Comparison of ENCODE assay signal across 17 cellular contexts in genomic region chr3:108416111-108416869, GRCh38.
DNase-seq lines count a peak whose midpoint lies in the region; ATAC-seq lines count a peak whose summit lies in the region.
"Had no signal": no experiment of that assay in that cellular context is flagged by ENCODE, and none has a peak within 500 bp of the region (broad histone marks: within the 10 kb centered on the region; RNA-seq: fewer than 3 reads in every experiment).

No MANE protein-coding gene starts in this region.

- H3K4me1 ChIP-seq in SJCRH30 = no peaks in the 10 kb centered on the region

- peak overlapping the region; percentile 89 for H3K27ac Mint-ChIP-seq in activated naive CD4-positive, alpha-beta T cell treated with anti-CD3 and anti-CD28 coated beads, Interleukin-2, amount 50 U/mL, for 24 hours
- H3K27ac Mint-ChIP-seq in activated naive CD4-positive, alpha-beta T cell treated with anti-CD3 and anti-CD28 coated beads, Interleukin-2, amount 10 ng/mL, durations not matched to agents 7 days and 5 days = no peak overlapping the region
- H3K27ac Mint-ChIP-seq in central memory CD8-positive, alpha-beta T cell (ENCODE audit: low read depth) = peak overlapping the region; percentile 52
- no peak overlapping the region for H3K27ac Mint-ChIP-seq in stimulated activated naive B cell treated with anti-CD40 and anti-IgM and Interleukin-4, amounts not matched to agents 10 μg/mL and 1 μg/mL and 100 μg/mL, for 72 hours
- H3K27ac Mint-ChIP-seq: B cell; CD4-positive, alpha-beta T cell had no signal

- no peak overlapping the region for H3K4me3 Mint-ChIP-seq in activated naive CD4-positive, alpha-beta T cell treated with anti-CD3 and anti-CD28 coated beads, Interleukin-2, amount 50 U/mL, for 24 hours
- no peak overlapping the region for H3K4me3 Mint-ChIP-seq in activated naive CD4-positive, alpha-beta T cell treated with anti-CD3 and anti-CD28 coated beads, Interleukin-2, amount 10 ng/mL, durations not matched to agents 7 days and 5 days
- H3K4me3 Mint-ChIP-seq in central memory CD8-positive, alpha-beta T cell = no peak overlapping the region
- H3K4me3 Mint-ChIP-seq in stimulated activated naive B cell treated with anti-CD40 and anti-IgM and Interleukin-4, amounts not matched to agents 10 μg/mL and 1 μg/mL and 100 μg/mL, for 72 hours = no peak overlapping the region
- H3K4me3 Mint-ChIP-seq: B cell; CD4-positive, alpha-beta T cell had no signal

- peaks cover 13% of the 10 kb centered on the region for H3K4me1 Mint-ChIP-seq in activated naive CD4-positive, alpha-beta T cell treated with anti-CD3 and anti-CD28 coated beads, Interleukin-2, amount 50 U/mL, for 24 hours
- no peaks in the 10 kb centered on the region for H3K4me1 Mint-ChIP-seq in activated naive CD4-positive, alpha-beta T cell treated with anti-CD3 and anti-CD28 coated beads, Interleukin-2, amount 10 ng/mL, durations not matched to agents 7 days and 5 days
- H3K4me1 Mint-ChIP-seq in central memory CD8-positive, alpha-beta T cell = no peaks in the 10 kb centered on the region
- peaks cover 4% of the 10 kb centered on the region in 2 donors for H3K4me1 Mint-ChIP-seq in stimulated activated naive B cell treated with anti-CD40 and anti-IgM and Interleukin-4, amounts not matched to agents 10 μg/mL and 1 μg/mL and 100 μg/mL, for 72 hours
- H3K4me1 Mint-ChIP-seq: B cell had no signal

- DNase-seq in activated naive CD4-positive, alpha-beta T cell treated with anti-CD3 and anti-CD28 coated beads, Interleukin-2, amount 10 ng/mL, durations not matched to agents 7 days and 5 days = no peak
- DNase-seq in NCI-H226 (peak; percentile 32), posterior vena cava (ENCODE audit: low spot score) (no peak), HUDEP-2 (lab: John Stamatoyannopoulos, UW; ENCODE audit: unreplicated experiment in 76 of 76) (no peak), SJCRH30 (no peak)
- no peak for DNase-seq in central memory CD8-positive, alpha-beta T cell (ENCODE audit: low spot score in 2 of 2)
- DNase-seq in stimulated activated naive B cell treated with anti-CD40 and anti-IgM and Interleukin-4, amounts not matched to agents 10 μg/mL and 1 μg/mL and 100 μg/mL, for 72 hours = no peak
- DNase-seq: Calu3; CD4-positive, alpha-beta T cell; DMS79; Karpas-422; MM.1S; NCI-H1105; NCI-H1694 treated with DMSO at 0.1 percent for 48 hours; NK-92 treated with Interleukin-12 subunit alpha and Interleukin-12 subunit beta, amount 100 ng/mL, for 24 hours had no signal

- no peaks in the 10 kb centered on the region for H3K27me3 ChIP-seq in SJCRH30

- H3K36me3 Mint-ChIP-seq in activated naive CD4-positive, alpha-beta T cell treated with anti-CD3 and anti-CD28 coated beads, Interleukin-2, amount 50 U/mL, for 24 hours = no peaks in the 10 kb centered on the region
- peaks cover 1% of the 10 kb centered on the region for H3K36me3 Mint-ChIP-seq in activated naive CD4-positive, alpha-beta T cell treated with anti-CD3 and anti-CD28 coated beads, Interleukin-2, amount 10 ng/mL, durations not matched to agents 7 days and 5 days
- H3K36me3 Mint-ChIP-seq in central memory CD8-positive, alpha-beta T cell (ENCODE audit: insufficient read depth) = no peaks in the 10 kb centered on the region
- H3K36me3 Mint-ChIP-seq in stimulated activated naive B cell treated with anti-CD40 and anti-IgM and Interleukin-4, amounts not matched to agents 10 μg/mL and 1 μg/mL and 100 μg/mL, for 72 hours = no peaks in the 10 kb centered on the region

- no peaks in the 10 kb centered on the region for H3K9me3 ChIP-seq in SJCRH30 (replicated peaks)

- no peaks in the 10 kb centered on the region for H3K9me3 Mint-ChIP-seq in activated naive CD4-positive, alpha-beta T cell treated with anti-CD3 and anti-CD28 coated beads, Interleukin-2, amount 50 U/mL, for 24 hours
- no peaks in the 10 kb centered on the region for H3K9me3 Mint-ChIP-seq in activated naive CD4-positive, alpha-beta T cell treated with anti-CD3 and anti-CD28 coated beads, Interleukin-2, amount 10 ng/mL, durations not matched to agents 7 days and 5 days
- H3K9me3 Mint-ChIP-seq in central memory CD8-positive, alpha-beta T cell = no peaks in the 10 kb centered on the region
- H3K9me3 Mint-ChIP-seq in stimulated activated naive B cell treated with anti-CD40 and anti-IgM and Interleukin-4, amounts not matched to agents 10 μg/mL and 1 μg/mL and 100 μg/mL, for 72 hours = peaks cover 0 to 3% of the 10 kb centered on the region in 2 donors
- H3K9me3 Mint-ChIP-seq: CD4-positive, alpha-beta T cell had no signal

- H3K27me3 Mint-ChIP-seq in activated naive CD4-positive, alpha-beta T cell treated with anti-CD3 and anti-CD28 coated beads, Interleukin-2, amount 50 U/mL, for 24 hours = peaks cover 2% of the 10 kb centered on the region
- peaks cover 5% of the 10 kb centered on the region for H3K27me3 Mint-ChIP-seq in activated naive CD4-positive, alpha-beta T cell treated with anti-CD3 and anti-CD28 coated beads, Interleukin-2, amount 10 ng/mL, durations not matched to agents 7 days and 5 days
- peaks cover 23% of the 10 kb centered on the region for H3K27me3 Mint-ChIP-seq in central memory CD8-positive, alpha-beta T cell
- peaks cover 0 to 4% of the 10 kb centered on the region in 2 donors for H3K27me3 Mint-ChIP-seq in stimulated activated naive B cell treated with anti-CD40 and anti-IgM and Interleukin-4, amounts not matched to agents 10 μg/mL and 1 μg/mL and 100 μg/mL, for 72 hours
- H3K27me3 Mint-ChIP-seq: CD4-positive, alpha-beta T cell had no signal

- CTCF ChIA-PET in activated naive CD4-positive, alpha-beta T cell treated with anti-CD3 and anti-CD28 coated beads, Interleukin-2, amount 10 ng/mL, durations not matched to agents 7 days and 5 days (lab: Charles Lee) = interaction anchor here (0.6 kb wide), 1 partner anchor 128 kb away, joined by 3 read pairs; no protein-coding TSS in a partner anchor

- intact Hi-C loops in posterior vena cava (cut with DNase I) = loop anchor here in 1 of 2 donors (2.0 kb wide), 1 partner anchor 67 kb away; no protein-coding TSS in a partner anchor

- H3K36me3 ChIP-seq in SJCRH30 = no peaks in the 10 kb centered on the region

- no peak overlapping the region for H3K27ac ChIP-seq in SJCRH30

- H3K4me3 ChIP-seq in SJCRH30 = no peak overlapping the region

- no peak for ATAC-seq in central memory CD8-positive, alpha-beta T cell (replicated peaks; ENCODE audit: extremely low read depth, poor library complexity, severe bottlenecking)
- ATAC-seq in stimulated activated naive B cell treated with anti-CD40 and anti-IgM and Interleukin-4, amounts not matched to agents 10 μg/mL and 1 μg/mL and 100 μg/mL, for 72 hours (replicated peaks) = peak; percentile 38

Comparison
In these comparisons a context has a peak if more than half of its experiments do, and no peak if none do; other contexts are left out.
1. H3K27ac Mint-ChIP-seq: peak in activated naive CD4-positive, alpha-beta T cell treated with anti-CD3 and anti-CD28 coated beads, Interleukin-2, amount 50 U/mL, for 24 hours (single experiment) and central memory CD8-positive, alpha-beta T cell (single experiment); none in activated naive CD4-positive, alpha-beta T cell treated with anti-CD3 and anti-CD28 coated beads, Interleukin-2, amount 10 ng/mL, durations not matched to agents 7 days and 5 days (single experiment) and stimulated activated naive B cell treated with anti-CD40 and anti-IgM and Interleukin-4, amounts not matched to agents 10 μg/mL and 1 μg/mL and 100 μg/mL, for 72 hours (single experiment).